1 cellular context compared by ENCODE assay signal in the genomic region with DNA sequence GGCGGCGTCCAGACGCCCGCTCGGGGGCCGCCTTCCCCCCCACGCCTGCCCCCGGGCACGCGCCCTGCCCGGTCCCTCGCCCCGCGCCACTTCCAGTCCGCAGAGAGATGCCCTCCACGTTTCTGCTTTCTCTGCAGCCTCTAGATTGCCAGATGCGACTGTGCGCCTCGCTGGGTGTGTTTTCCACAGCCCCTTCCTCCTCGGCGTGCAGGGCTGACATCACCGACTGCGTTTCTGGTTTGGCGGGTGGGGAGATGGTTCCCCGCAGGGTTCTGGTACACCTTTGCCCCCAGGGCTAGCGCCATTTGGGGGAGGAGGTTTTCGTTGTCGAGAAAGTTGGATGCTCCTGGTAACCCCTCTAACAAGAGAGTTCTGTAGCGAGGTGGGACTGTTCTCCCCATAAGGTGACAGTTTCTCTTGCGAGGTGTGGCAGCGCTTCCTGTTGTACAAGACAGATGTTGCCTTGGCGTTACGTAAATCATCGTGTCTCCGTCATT.
A peak's percentile ranks its signal among the peaks of the same experiment; 100 is the strongest.
TF ChIP-seq lines count a peak whose summit lies in the region.

No MANE protein-coding gene starts in this region.

TF ChIP-seq in HEK293, 187 proteins besides CTCF, POLR2A, EP300 and RAD21 (continued from another document and continues in another):
- TF ChIP-seq, protein P1, sequence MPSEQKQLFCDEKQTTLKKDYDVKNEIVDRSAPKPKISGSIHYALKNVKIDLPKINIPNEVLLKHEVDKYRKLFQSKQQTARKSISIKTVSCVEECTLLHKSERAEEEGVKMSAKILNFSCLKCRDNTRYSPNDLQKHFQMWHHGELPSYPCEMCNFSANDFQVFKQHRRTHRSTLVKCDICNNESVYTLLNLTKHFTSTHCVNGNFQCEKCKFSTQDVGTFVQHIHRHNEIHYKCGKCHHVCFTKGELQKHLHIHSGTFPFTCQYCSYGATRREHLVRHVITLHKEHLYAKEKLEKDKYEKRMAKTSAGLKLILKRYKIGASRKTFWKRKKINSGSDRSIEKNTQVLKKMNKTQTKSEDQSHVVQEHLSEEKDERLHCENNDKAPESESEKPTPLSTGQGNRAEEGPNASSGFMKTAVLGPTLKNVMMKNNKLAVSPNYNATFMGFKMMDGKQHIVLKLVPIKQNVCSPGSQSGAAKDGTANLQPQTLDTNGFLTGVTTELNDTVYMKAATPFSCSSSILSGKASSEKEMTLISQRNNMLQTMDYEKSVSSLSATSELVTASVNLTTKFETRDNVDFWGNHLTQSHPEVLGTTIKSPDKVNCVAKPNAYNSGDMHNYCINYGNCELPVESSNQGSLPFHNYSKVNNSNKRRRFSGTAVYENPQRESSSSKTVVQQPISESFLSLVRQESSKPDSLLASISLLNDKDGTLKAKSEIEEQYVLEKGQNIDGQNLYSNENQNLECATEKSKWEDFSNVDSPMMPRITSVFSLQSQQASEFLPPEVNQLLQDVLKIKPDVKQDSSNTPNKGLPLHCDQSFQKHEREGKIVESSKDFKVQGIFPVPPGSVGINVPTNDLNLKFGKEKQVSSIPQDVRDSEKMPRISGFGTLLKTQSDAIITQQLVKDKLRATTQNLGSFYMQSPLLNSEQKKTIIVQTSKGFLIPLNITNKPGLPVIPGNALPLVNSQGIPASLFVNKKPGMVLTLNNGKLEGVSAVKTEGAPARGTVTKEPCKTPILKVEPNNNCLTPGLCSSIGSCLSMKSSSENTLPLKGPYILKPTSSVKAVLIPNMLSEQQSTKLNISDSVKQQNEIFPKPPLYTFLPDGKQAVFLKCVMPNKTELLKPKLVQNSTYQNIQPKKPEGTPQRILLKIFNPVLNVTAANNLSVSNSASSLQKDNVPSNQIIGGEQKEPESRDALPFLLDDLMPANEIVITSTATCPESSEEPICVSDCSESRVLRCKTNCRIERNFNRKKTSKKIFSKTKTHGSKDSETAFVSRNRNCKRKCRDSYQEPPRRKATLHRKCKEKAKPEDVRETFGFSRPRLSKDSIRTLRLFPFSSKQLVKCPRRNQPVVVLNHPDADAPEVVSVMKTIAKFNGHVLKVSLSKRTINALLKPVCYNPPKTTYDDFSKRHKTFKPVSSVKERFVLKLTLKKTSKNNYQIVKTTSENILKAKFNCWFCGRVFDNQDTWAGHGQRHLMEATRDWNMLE (tag by site-specific recombination; conservative IDR thresholded peaks at IDR 0.05; ENCODE audit: low read depth): no peak
- no peak for TF ChIP-seq ZNF37A (tag by site-specific recombination; IDR thresholded peaks at IDR 0.05)
- no peak for TF ChIP-seq ZNF114 (tag by site-specific recombination; IDR thresholded peaks at IDR 0.05)
- TF ChIP-seq ZNF394 (tag by site-specific recombination; IDR thresholded peaks at IDR 0.05; ENCODE audit: borderline replicate concordance): no peak
- no peak for TF ChIP-seq ZNF580 (tag by site-specific recombination; IDR thresholded peaks at IDR 0.05)
- TF ChIP-seq ZNF24 (tag by site-specific recombination; IDR thresholded peaks at IDR 0.05): peak; percentile 77
- TF ChIP-seq ATF2 (tag by site-specific recombination; IDR thresholded peaks at IDR 0.05; ENCODE audit: low read depth): peak; percentile 62
- TF ChIP-seq ZNF133 (tag by site-specific recombination; IDR thresholded peaks at IDR 0.05): no peak
- peak; percentile 54; the same call in 1 of the 2 replicates for TF ChIP-seq ZNF561 (tag by site-specific recombination; IDR thresholded peaks at IDR 0.05; ENCODE audit: borderline replicate concordance)
- TF ChIP-seq MZF1 (tag by site-specific recombination; IDR thresholded peaks at IDR 0.05; ENCODE audit: borderline replicate concordance): no peak
- TF ChIP-seq ZNF692 (tag by site-specific recombination; IDR thresholded peaks at IDR 0.05): no peak; the same call in 1 of the 2 replicates
- TF ChIP-seq, protein P2, sequence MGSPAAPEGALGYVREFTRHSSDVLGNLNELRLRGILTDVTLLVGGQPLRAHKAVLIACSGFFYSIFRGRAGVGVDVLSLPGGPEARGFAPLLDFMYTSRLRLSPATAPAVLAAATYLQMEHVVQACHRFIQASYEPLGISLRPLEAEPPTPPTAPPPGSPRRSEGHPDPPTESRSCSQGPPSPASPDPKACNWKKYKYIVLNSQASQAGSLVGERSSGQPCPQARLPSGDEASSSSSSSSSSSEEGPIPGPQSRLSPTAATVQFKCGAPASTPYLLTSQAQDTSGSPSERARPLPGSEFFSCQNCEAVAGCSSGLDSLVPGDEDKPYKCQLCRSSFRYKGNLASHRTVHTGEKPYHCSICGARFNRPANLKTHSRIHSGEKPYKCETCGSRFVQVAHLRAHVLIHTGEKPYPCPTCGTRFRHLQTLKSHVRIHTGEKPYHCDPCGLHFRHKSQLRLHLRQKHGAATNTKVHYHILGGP (tag by site-specific recombination; IDR thresholded peaks at IDR 0.05): no peak
- TF ChIP-seq ZNF366 (tag by site-specific recombination; conservative IDR thresholded peaks at IDR 0.05): peak; percentile 46
- peak; percentile 27; the same call in 1 of the 2 replicates for TF ChIP-seq ZNF76 (tag by site-specific recombination; IDR thresholded peaks at IDR 0.05; ENCODE audit: borderline replicate concordance, low read depth)
- no peak for TF ChIP-seq ZNF701 (tag by site-specific recombination; IDR thresholded peaks at IDR 0.05)
- TF ChIP-seq, protein P3, sequence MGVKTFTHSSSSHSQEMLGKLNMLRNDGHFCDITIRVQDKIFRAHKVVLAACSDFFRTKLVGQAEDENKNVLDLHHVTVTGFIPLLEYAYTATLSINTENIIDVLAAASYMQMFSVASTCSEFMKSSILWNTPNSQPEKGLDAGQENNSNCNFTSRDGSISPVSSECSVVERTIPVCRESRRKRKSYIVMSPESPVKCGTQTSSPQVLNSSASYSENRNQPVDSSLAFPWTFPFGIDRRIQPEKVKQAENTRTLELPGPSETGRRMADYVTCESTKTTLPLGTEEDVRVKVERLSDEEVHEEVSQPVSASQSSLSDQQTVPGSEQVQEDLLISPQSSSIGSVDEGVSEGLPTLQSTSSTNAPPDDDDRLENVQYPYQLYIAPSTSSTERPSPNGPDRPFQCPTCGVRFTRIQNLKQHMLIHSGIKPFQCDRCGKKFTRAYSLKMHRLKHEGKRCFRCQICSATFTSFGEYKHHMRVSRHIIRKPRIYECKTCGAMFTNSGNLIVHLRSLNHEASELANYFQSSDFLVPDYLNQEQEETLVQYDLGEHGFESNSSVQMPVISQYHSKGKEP (tag by site-specific recombination; IDR thresholded peaks at IDR 0.05): no peak
- TF ChIP-seq, protein P4, sequence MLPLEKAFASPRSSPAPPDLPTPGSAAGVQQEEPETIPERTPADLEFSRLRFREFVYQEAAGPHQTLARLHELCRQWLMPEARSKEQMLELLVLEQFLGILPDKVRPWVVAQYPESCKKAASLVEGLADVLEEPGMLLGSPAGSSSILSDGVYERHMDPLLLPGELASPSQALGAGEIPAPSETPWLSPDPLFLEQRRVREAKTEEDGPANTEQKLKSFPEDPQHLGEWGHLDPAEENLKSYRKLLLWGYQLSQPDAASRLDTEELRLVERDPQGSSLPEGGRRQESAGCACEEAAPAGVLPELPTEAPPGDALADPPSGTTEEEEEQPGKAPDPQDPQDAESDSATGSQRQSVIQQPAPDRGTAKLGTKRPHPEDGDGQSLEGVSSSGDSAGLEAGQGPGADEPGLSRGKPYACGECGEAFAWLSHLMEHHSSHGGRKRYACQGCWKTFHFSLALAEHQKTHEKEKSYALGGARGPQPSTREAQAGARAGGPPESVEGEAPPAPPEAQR (tag by site-specific recombination; IDR thresholded peaks at IDR 0.05): no peak
- TF ChIP-seq, protein P5, sequence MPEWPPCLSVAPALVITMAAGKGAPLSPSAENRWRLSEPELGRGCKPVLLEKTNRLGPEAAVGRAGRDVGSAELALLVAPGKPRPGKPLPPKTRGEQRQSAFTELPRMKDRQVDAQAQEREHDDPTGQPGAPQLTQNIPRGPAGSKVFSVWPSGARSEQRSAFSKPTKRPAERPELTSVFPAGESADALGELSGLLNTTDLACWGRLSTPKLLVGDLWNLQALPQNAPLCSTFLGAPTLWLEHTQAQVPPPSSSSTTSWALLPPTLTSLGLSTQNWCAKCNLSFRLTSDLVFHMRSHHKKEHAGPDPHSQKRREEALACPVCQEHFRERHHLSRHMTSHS (tag by site-specific recombination; IDR thresholded peaks at IDR 0.05): no peak
- TF ChIP-seq YY2 (tag by site-specific recombination; IDR thresholded peaks at IDR 0.05): no peak
- TF ChIP-seq ZNF169 (tag by site-specific recombination; IDR thresholded peaks at IDR 0.05): no peak
- 0 out of 2 replicates have a peak, but pooled peaks have one; percentile 38 for TF ChIP-seq KLF7 (tag by site-specific recombination; IDR thresholded peaks at IDR 0.05; ENCODE audit: borderline replicate concordance)
- TF ChIP-seq, protein P6, sequence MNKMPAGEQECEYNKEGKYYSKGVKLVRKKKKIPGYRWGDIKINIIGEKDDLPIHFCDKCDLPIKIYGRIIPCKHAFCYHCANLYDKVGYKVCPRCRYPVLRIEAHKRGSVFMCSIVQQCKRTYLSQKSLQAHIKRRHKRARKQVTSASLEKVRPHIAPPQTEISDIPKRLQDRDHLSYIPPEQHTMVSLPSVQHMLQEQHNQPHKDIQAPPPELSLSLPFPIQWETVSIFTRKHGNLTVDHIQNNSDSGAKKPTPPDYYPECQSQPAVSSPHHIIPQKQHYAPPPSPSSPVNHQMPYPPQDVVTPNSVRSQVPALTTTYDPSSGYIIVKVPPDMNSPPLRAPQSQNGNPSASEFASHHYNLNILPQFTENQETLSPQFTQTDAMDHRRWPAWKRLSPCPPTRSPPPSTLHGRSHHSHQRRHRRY (tag by site-specific recombination; IDR thresholded peaks at IDR 0.05): no peak
- TF ChIP-seq ZNF621 (tag by site-specific recombination; IDR thresholded peaks at IDR 0.05): no peak
- no peak for TF ChIP-seq ZNF521 (tag by site-specific recombination; IDR thresholded peaks at IDR 0.05)
- no peak for TF ChIP-seq ZNF274 (IDR thresholded peaks at IDR 0.05; ENCODE audit: low read length)
- TF ChIP-seq ZNF274 (tag by site-specific recombination; IDR thresholded peaks at IDR 0.05; ENCODE audit: borderline replicate concordance): no peak
- TF ChIP-seq ZNF121 (tag by site-specific recombination; IDR thresholded peaks at IDR 0.05): no peak
- TF ChIP-seq SALL2 (tag by site-specific recombination; IDR thresholded peaks at IDR 0.05; ENCODE audit: borderline replicate concordance): no peak
- no peak for TF ChIP-seq ZNF654 (tag by site-specific recombination; IDR thresholded peaks at IDR 0.05; ENCODE audit: low read depth)
- TF ChIP-seq ZNF785 (tag by site-specific recombination; IDR thresholded peaks at IDR 0.05): no peak
- TF ChIP-seq ZNF324 (tag by site-specific recombination; IDR thresholded peaks at IDR 0.05): peak; percentile 64; the same call in 1 of the 2 replicates
- TF ChIP-seq ZNF10 (tag by site-specific recombination; IDR thresholded peaks at IDR 0.05): 0 out of 2 replicates have a peak, but pooled peaks have one; percentile 26
- TF ChIP-seq GFI1B (tag by site-specific recombination; IDR thresholded peaks at IDR 0.05): no peak
- TF ChIP-seq ZNF391 (tag by site-specific recombination; IDR thresholded peaks at IDR 0.05; ENCODE audit: borderline replicate concordance, low read depth): no peak
- TF ChIP-seq ZNF112 (tag by site-specific recombination; IDR thresholded peaks at IDR 0.05): no peak
- TF ChIP-seq ZFHX2 (tag by site-specific recombination; conservative IDR thresholded peaks at IDR 0.05): peak; percentile 86
- TF ChIP-seq, protein P7, sequence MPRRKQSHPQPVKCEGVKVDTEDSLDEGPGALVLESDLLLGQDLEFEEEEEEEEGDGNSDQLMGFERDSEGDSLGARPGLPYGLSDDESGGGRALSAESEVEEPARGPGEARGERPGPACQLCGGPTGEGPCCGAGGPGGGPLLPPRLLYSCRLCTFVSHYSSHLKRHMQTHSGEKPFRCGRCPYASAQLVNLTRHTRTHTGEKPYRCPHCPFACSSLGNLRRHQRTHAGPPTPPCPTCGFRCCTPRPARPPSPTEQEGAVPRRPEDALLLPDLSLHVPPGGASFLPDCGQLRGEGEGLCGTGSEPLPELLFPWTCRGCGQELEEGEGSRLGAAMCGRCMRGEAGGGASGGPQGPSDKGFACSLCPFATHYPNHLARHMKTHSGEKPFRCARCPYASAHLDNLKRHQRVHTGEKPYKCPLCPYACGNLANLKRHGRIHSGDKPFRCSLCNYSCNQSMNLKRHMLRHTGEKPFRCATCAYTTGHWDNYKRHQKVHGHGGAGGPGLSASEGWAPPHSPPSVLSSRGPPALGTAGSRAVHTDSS (tag by site-specific recombination; IDR thresholded peaks at IDR 0.05): no peak
- 0 out of 2 replicates have a peak, but pooled peaks have one; percentile 19 for TF ChIP-seq ZNF423 (tag by site-specific recombination; IDR thresholded peaks at IDR 0.05)
- no peak for TF ChIP-seq HOXD13 (CRISPR knock-in tag; IDR thresholded peaks at IDR 0.05; ENCODE audit: borderline replicate concordance)
- peak; percentile 87 for TF ChIP-seq ZBTB8A (tag by site-specific recombination; IDR thresholded peaks at IDR 0.05)
- TF ChIP-seq ZNF555 (tag by site-specific recombination; conservative IDR thresholded peaks at IDR 0.05): no peak
- no peak for TF ChIP-seq ZNF670 (tag by site-specific recombination; IDR thresholded peaks at IDR 0.05; ENCODE audit: low read depth)
- TF ChIP-seq ZNF629 (tag by site-specific recombination; IDR thresholded peaks at IDR 0.05): peak; percentile 91
- TF ChIP-seq SETDB1 (IDR thresholded peaks at IDR 0.05; ENCODE audit: insufficient read length, low read length): no peak
